9 cellular contexts compared by ENCODE assay signal in the genomic region with DNA sequence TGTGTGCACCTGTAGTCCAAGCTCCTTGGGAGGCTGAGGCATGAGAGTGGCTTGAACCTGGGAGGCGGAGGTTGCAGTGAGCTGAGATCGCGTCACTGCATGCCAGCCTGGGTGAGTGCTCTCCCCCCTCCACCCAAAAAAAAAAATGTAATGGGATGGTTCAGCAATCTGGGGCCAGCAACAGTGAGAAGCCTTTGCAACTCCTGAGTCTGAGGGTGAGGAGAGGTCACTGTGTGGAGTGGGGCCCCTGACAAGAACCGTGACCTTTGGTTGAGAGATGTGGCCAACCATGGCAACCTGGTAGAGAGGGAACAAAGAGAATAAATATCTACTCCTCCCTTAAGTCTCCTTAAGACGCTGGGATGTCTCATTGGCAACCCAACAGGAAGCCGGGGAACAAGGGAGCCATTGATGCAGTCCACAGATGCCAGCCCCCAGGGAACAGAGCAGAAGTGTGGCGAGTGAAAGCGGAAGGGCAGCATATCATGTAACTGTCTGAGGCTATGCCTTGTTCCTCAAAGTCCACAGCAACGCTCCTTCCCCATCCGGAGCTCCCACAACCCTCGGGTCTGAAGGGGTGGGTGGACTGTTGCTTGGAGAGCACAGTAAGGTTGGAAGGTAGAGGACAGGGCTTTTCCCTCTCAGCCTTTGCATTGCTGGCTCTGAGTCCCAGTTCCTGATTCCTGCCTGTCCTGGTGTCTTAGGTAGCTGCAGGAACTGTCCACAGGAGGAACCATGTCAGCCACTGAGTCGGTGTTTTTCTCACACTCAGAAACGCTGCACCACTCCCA. TPM values are rescaled to one million over a fixed set of nuclear protein-coding genes. Genes with fewer than 3 reads are reported as not detected.
DNase-seq lines count a peak whose midpoint lies in the region; ATAC-seq and TF ChIP-seq lines count a peak whose summit lies in the region.
"Had no signal": no experiment of that assay in that cellular context is flagged by ENCODE, and none has a peak within 500 bp of the region (broad histone marks: within the 10 kb centered on the region; RNA-seq: fewer than 3 reads in every experiment).

No MANE protein-coding gene starts in this region.

- DNase-seq in CMK (ENCODE audit: low read depth) = peak; percentile 84
- no peak for DNase-seq in Panc1 (ENCODE audit: low read depth, low spot score)
- peak; percentile 69 for DNase-seq in fibroblast of gingiva (ENCODE audit: low read depth)
- peak; percentile 31 for DNase-seq in occipital lobe (lab: John Stamatoyannopoulos, UW)
- DNase-seq in activated T-helper 2 cell treated with anti-CD3 and anti-CD28 coated beads, Interferon-gamma antibody, Interleukin-2, Interleukin-4, amounts not matched to agents 10 μg/mL and 5 μg/mL and 100 μg/mL, durations not matched to agents 14 hours and 24 hours and 36 hours (ENCODE audit: low spot score) = no peak
- no peak for DNase-seq in HPDE6-E6E7 (ENCODE audit: extremely low spot score)
- no peak for DNase-seq in activated naive CD4-positive, alpha-beta T cell treated with anti-CD3 and anti-CD28 coated beads, Interleukin-2, amount 50 U/mL, for 72 hours (ENCODE audit: low spot score in 2 of 2)
- DNase-seq: activated naive CD8-positive, alpha-beta T cell treated with anti-CD3 and anti-CD28 coated beads, Interleukin-2, amount 10 ng/mL, durations not matched to agents 7 days and 5 days had no signal

- intact Hi-C loops in Panc1 (cut with micrococcal nuclease; ENCODE audit: unreplicated experiment) = no loop called here
- intact Hi-C loops in activated T-helper 2 cell treated with anti-CD3 and anti-CD28 coated beads, Interferon-gamma antibody, Interleukin-2, Interleukin-4, amounts not matched to agents 10 μg/mL and 5 μg/mL and 100 μg/mL, durations not matched to agents 14 hours and 24 hours and 36 hours (cut with micrococcal nuclease) = no loop called here

- POLR2A ChIA-PET in Panc1 (lab: Charles Lee) = interaction anchor here (0.5 kb wide), 1 partner anchor 41 kb away, joined by 3 read pairs; a partner anchor contains a TSS

- H3K9me3 Mint-ChIP-seq in activated T-helper 2 cell treated with anti-CD3 and anti-CD28 coated beads, Interferon-gamma antibody, Interleukin-2, Interleukin-4, amounts not matched to agents 10 μg/mL and 5 μg/mL and 100 μg/mL, durations not matched to agents 14 hours and 24 hours and 36 hours = no peaks in the 10 kb centered on the region
- no peaks in the 10 kb centered on the region for H3K9me3 Mint-ChIP-seq in activated naive CD4-positive, alpha-beta T cell treated with anti-CD3 and anti-CD28 coated beads, Interleukin-2, amount 50 U/mL, for 72 hours
- H3K9me3 Mint-ChIP-seq: activated naive CD8-positive, alpha-beta T cell treated with anti-CD3 and anti-CD28 coated beads, Interleukin-2, amount 10 ng/mL, durations not matched to agents 7 days and 5 days had no signal

- peaks cover 8% of the 10 kb centered on the region for H3K27me3 Mint-ChIP-seq in activated T-helper 2 cell treated with anti-CD3 and anti-CD28 coated beads, Interferon-gamma antibody, Interleukin-2, Interleukin-4, amounts not matched to agents 10 μg/mL and 5 μg/mL and 100 μg/mL, durations not matched to agents 14 hours and 24 hours and 36 hours (ENCODE audit: low read depth)

- BruUV-seq in Panc1 (replicated peaks; lab: Mats Ljungman, UMichigan) = no TSS peak

- ATAC-seq in Panc1 (peak; percentile 29), HG02885 (IDR thresholded peaks at IDR 0.05; ENCODE audit: poor library complexity, unreplicated experiment) (no peak)
- ATAC-seq in activated naive CD4-positive, alpha-beta T cell treated with anti-CD3 and anti-CD28 coated beads, Interleukin-2, amount 50 U/mL, for 72 hours = no peak

- H3K27me3 ChIP-seq in Panc1 (ENCODE audit: control insufficient read depth, insufficient read depth, low read length) = no peaks in the 10 kb centered on the region

- H3K27ac ChIP-seq in Panc1 (ENCODE audit: low read length) = peak overlapping the region; percentile 82

- CTCF ChIA-PET in Panc1 (lab: Charles Lee) = interaction anchor here (1.0 kb wide), 1 partner anchor 45 kb away, joined by 7 read pairs; no protein-coding TSS in a partner anchor

- no peaks in the 10 kb centered on the region for H3K36me3 Mint-ChIP-seq in activated T-helper 2 cell treated with anti-CD3 and anti-CD28 coated beads, Interferon-gamma antibody, Interleukin-2, Interleukin-4, amounts not matched to agents 10 μg/mL and 5 μg/mL and 100 μg/mL, durations not matched to agents 14 hours and 24 hours and 36 hours (ENCODE audit: low read depth)
- no peaks in the 10 kb centered on the region for H3K36me3 Mint-ChIP-seq in activated naive CD4-positive, alpha-beta T cell treated with anti-CD3 and anti-CD28 coated beads, Interleukin-2, amount 50 U/mL, for 72 hours
- H3K36me3 Mint-ChIP-seq: activated naive CD8-positive, alpha-beta T cell treated with anti-CD3 and anti-CD28 coated beads, Interleukin-2, amount 10 ng/mL, durations not matched to agents 7 days and 5 days had no signal

- peaks cover 5% of the 10 kb centered on the region for H3K4me1 Mint-ChIP-seq in activated T-helper 2 cell treated with anti-CD3 and anti-CD28 coated beads, Interferon-gamma antibody, Interleukin-2, Interleukin-4, amounts not matched to agents 10 μg/mL and 5 μg/mL and 100 μg/mL, durations not matched to agents 14 hours and 24 hours and 36 hours (ENCODE audit: low read depth)

- TF ChIP-seq CTCF in Panc1 (IDR thresholded peaks at IDR 0.05) = no peak

- peaks cover 80% of the 10 kb centered on the region for H3K4me1 ChIP-seq in Panc1 (ENCODE audit: control insufficient read depth, insufficient read depth, low read length)

- H3K36me3 ChIP-seq in Panc1 (ENCODE audit: control insufficient read depth, insufficient read depth, low read length) = no peaks in the 10 kb centered on the region; the same call in 1 of the 2 replicates

- H3K4me3 Mint-ChIP-seq in activated T-helper 2 cell treated with anti-CD3 and anti-CD28 coated beads, Interferon-gamma antibody, Interleukin-2, Interleukin-4, amounts not matched to agents 10 μg/mL and 5 μg/mL and 100 μg/mL, durations not matched to agents 14 hours and 24 hours and 36 hours (ENCODE audit: low read depth) = no peak overlapping the region
- H3K4me3 Mint-ChIP-seq: activated naive CD8-positive, alpha-beta T cell treated with anti-CD3 and anti-CD28 coated beads, Interleukin-2, amount 10 ng/mL, durations not matched to agents 7 days and 5 days had no signal

- no peak overlapping the region for H3K4me3 ChIP-seq in Panc1 (ENCODE audit: low read depth in 2 of 2, low read length in 2 of 2)

- in situ Hi-C loops in Panc1 (cut with HindIII; ENCODE audit: low pct_unique_long_range_greater_than_20kb, low sequenced_read_pairs) = no loop called here

- no peak overlapping the region for H3K27ac Mint-ChIP-seq in activated T-helper 2 cell treated with anti-CD3 and anti-CD28 coated beads, Interferon-gamma antibody, Interleukin-2, Interleukin-4, amounts not matched to agents 10 μg/mL and 5 μg/mL and 100 μg/mL, durations not matched to agents 14 hours and 24 hours and 36 hours
- H3K27ac Mint-ChIP-seq in activated naive CD4-positive, alpha-beta T cell treated with anti-CD3 and anti-CD28 coated beads, Interleukin-2, amount 50 U/mL, for 72 hours = peak overlapping the region in 1 of 2 donors; percentile 47
- H3K27ac Mint-ChIP-seq: activated naive CD8-positive, alpha-beta T cell treated with anti-CD3 and anti-CD28 coated beads, Interleukin-2, amount 10 ng/mL, durations not matched to agents 7 days and 5 days had no signal

- no peaks in the 10 kb centered on the region for H3K9me3 ChIP-seq in Panc1 (ENCODE audit: control insufficient read depth, insufficient read depth, low read depth, low read length)

RNA-seq across cellular contexts. Expression of a gene that starts 8.3 kb away (rescaled TPM):
- total RNA-seq in Panc1 (2021; ENCODE audit: unreplicated experiment) = 81.2 TPM
- 95.3 TPM for polyA plus RNA-seq in Panc1 (2012; ENCODE audit: insufficient read length)
- 16.4 TPM for total RNA-seq in occipital lobe
- 0.85 and 0.89 TPM in 2 replicates for total RNA-seq in activated T-helper 2 cell treated with anti-CD3 and anti-CD28 coated beads, Interferon-gamma antibody, Interleukin-2, Interleukin-4, amounts not matched to agents 10 μg/mL and 5 μg/mL and 100 μg/mL, durations not matched to agents 14 hours and 24 hours and 36 hours
- under 1 TPM in 1 of 2 donors, not detected in 1; 0.29 TPM for total RNA-seq in activated naive CD4-positive, alpha-beta T cell treated with anti-CD3 and anti-CD28 coated beads, Interleukin-2, amount 50 U/mL, for 72 hours
- total RNA-seq: activated naive CD8-positive, alpha-beta T cell treated with anti-CD3 and anti-CD28 coated beads, Interleukin-2, amount 10 ng/mL, durations not matched to agents 7 days and 5 days had no signal

RNA-seq across cellular contexts. Expression of a gene that starts 10.9 kb away (rescaled TPM):
- total RNA-seq in Panc1 (2021; ENCODE audit: unreplicated experiment) (12.6 TPM), occipital lobe (0.31 TPM)
- 9.5 TPM for polyA plus RNA-seq in Panc1 (2012; ENCODE audit: insufficient read length)
- 0.07 TPM in 1 of 2 replicates, not detected in the other for total RNA-seq in activated T-helper 2 cell treated with anti-CD3 and anti-CD28 coated beads, Interferon-gamma antibody, Interleukin-2, Interleukin-4, amounts not matched to agents 10 μg/mL and 5 μg/mL and 100 μg/mL, durations not matched to agents 14 hours and 24 hours and 36 hours
- under 1 TPM in 1 of 2 donors, not detected in 1; 0.09 TPM for total RNA-seq in activated naive CD4-positive, alpha-beta T cell treated with anti-CD3 and anti-CD28 coated beads, Interleukin-2, amount 50 U/mL, for 72 hours
- total RNA-seq: activated naive CD8-positive, alpha-beta T cell treated with anti-CD3 and anti-CD28 coated beads, Interleukin-2, amount 10 ng/mL, durations not matched to agents 7 days and 5 days had no signal

RNA-seq across cellular contexts. Expression of a gene that starts 41.5 kb away (rescaled TPM):
- total RNA-seq in Panc1 (2021; ENCODE audit: unreplicated experiment) (3.2 TPM), occipital lobe (not detected)
- 3.8 TPM for polyA plus RNA-seq in Panc1 (2012; ENCODE audit: insufficient read length)
- not detected in 2 replicates for total RNA-seq in activated T-helper 2 cell treated with anti-CD3 and anti-CD28 coated beads, Interferon-gamma antibody, Interleukin-2, Interleukin-4, amounts not matched to agents 10 μg/mL and 5 μg/mL and 100 μg/mL, durations not matched to agents 14 hours and 24 hours and 36 hours
- total RNA-seq in activated naive CD4-positive, alpha-beta T cell treated with anti-CD3 and anti-CD28 coated beads, Interleukin-2, amount 50 U/mL, for 72 hours = under 1 TPM in 1 of 2 donors, not detected in 1; 0.27 TPM

Comparison
In these comparisons a context has a peak if more than half of its experiments do, and no peak if none do; other contexts are left out.
1. DNase-seq: peak in CMK (single experiment), fibroblast of gingiva (single experiment) and occipital lobe (single experiment); none in Panc1 (single experiment), activated T-helper 2 cell treated with anti-CD3 and anti-CD28 coated beads, Interferon-gamma antibody, Interleukin-2, Interleukin-4, amounts not matched to agents 10 μg/mL and 5 μg/mL and 100 μg/mL, durations not matched to agents 14 hours and 24 hours and 36 hours (single experiment), HPDE6-E6E7 (single experiment) and activated naive CD4-positive, alpha-beta T cell treated with anti-CD3 and anti-CD28 coated beads, Interleukin-2, amount 50 U/mL, for 72 hours (0 of 2).
2. RNA of a gene that starts 10.9 kb away (total RNA-seq): 12.6 TPM in Panc1 (single experiment); 0.31 TPM in occipital lobe (single experiment), 0.09 TPM in activated naive CD4-positive, alpha-beta T cell treated with anti-CD3 and anti-CD28 coated beads, Interleukin-2, amount 50 U/mL, for 72 hours and 0.07 TPM in activated T-helper 2 cell treated with anti-CD3 and anti-CD28 coated beads, Interferon-gamma antibody, Interleukin-2, Interleukin-4, amounts not matched to agents 10 μg/mL and 5 μg/mL and 100 μg/mL, durations not matched to agents 14 hours and 24 hours and 36 hours; every median in the first group is over 10 times any median in the second.